1 cellular context compared by ENCODE assay signal in genomic region chr4:1241466-1241935, GRCh38.
TF ChIP-seq lines count a peak whose summit lies in the region.

No MANE protein-coding gene starts in this region.

TF ChIP-seq in WTC11, 78 proteins besides CTCF, POLR2A, EP300 and RAD21 (continued from another document):
- TF ChIP-seq, protein P1, sequence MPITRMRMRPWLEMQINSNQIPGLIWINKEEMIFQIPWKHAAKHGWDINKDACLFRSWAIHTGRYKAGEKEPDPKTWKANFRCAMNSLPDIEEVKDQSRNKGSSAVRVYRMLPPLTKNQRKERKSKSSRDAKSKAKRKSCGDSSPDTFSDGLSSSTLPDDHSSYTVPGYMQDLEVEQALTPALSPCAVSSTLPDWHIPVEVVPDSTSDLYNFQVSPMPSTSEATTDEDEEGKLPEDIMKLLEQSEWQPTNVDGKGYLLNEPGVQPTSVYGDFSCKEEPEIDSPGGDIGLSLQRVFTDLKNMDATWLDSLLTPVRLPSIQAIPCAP (CRISPR knock-in tag; IDR thresholded peaks at IDR 0.05), result no peak
TF ChIP-seq in WTC11: peak in this region for 0.
